8 cellular contexts compared by ENCODE assay signal in genomic region chr17:80678621-80679020, GRCh38.
DNase-seq lines count a peak whose midpoint lies in the region; ATAC-seq and TF ChIP-seq lines count a peak whose summit lies in the region.

No MANE protein-coding gene starts in this region.

- H3K27me3 ChIP-seq in adipocyte (replicated peaks; ENCODE audit: control insufficient read depth, insufficient read depth, low read length) (no peaks in the 10 kb centered on the region), Peyer's patch (no peaks in the 10 kb centered on the region), gastrocnemius medialis (no peaks in the 10 kb centered on the region)

- no peaks in the 10 kb centered on the region for H3K36me3 ChIP-seq in adipocyte (ENCODE audit: control insufficient read depth, insufficient read depth, low read length, severe bottlenecking)
- no peaks in the 10 kb centered on the region for H3K36me3 ChIP-seq in Peyer's patch
- H3K36me3 ChIP-seq in gastrocnemius medialis = no peaks in the 10 kb centered on the region

- H3K9me3 Mint-ChIP-seq in CD14-positive monocyte (no peaks in the 10 kb centered on the region), nephron (no peaks in the 10 kb centered on the region)

- TF ChIP-seq CTCF in CD14-positive monocyte (IDR thresholded peaks at IDR 0.05) (peak; percentile 20), NB4 (IDR thresholded peaks at IDR 0.05; ENCODE audit: low read depth, low read length) (no peak), nephron (IDR thresholded peaks at IDR 0.05; ENCODE audit: unreplicated experiment in 3 of 3) (no peak), Peyer's patch (IDR thresholded peaks at IDR 0.05) (no peak), gastrocnemius medialis (IDR thresholded peaks at IDR 0.05 in 4 of 5, conservative IDR thresholded peaks at IDR 0.05 in 1 of 5) (no peak)

- H3K27ac ChIP-seq in Peyer's patch = no peak overlapping the region
- no peak overlapping the region for H3K27ac ChIP-seq in gastrocnemius medialis

- H3K36me3 Mint-ChIP-seq in CD14-positive monocyte (peaks cover 10 to 12% of the 10 kb centered on the region in 2 donors), nephron (ENCODE audit: low read depth) (peaks cover 5% of the 10 kb centered on the region)

- TF ChIP-seq POLR2A in NB4 (IDR thresholded peaks at IDR 0.05; ENCODE audit: extremely low read depth, insufficient read length) (no peak), Peyer's patch (IDR thresholded peaks at IDR 0.05) (no peak), gastrocnemius medialis (IDR thresholded peaks at IDR 0.05) (no peak)

- intact Hi-C loops in CD14-positive monocyte (cut with micrococcal nuclease) = no loop called here
- intact Hi-C loops in gastrocnemius medialis (cut with DNase I; ENCODE audit: low total_unique reads) = no loop called here

- no peak for ATAC-seq in gastrocnemius medialis

- DNase-seq in CD14-positive monocyte (ENCODE audit: low spot score) (peak; percentile 88), NB4 (ENCODE audit: low read depth) (peak; percentile 46), adipocyte (ENCODE audit: low read depth) (peak; percentile 50), NCI-H2227 treated with DMSO at 0.1 percent for 48 hours (lab: John Stamatoyannopoulos, UW) (no peak), Peyer's patch (no peak), NCI-H1436 (lab: John Stamatoyannopoulos, UW) (no peak), gastrocnemius medialis (no peak)

- H3K9me3 ChIP-seq in adipocyte (ENCODE audit: control insufficient read depth, low read length) (no peaks in the 10 kb centered on the region), Peyer's patch (no peaks in the 10 kb centered on the region), gastrocnemius medialis (no peaks in the 10 kb centered on the region)

- peak overlapping the region; percentile 59 to 63 for H3K4me3 Mint-ChIP-seq in CD14-positive monocyte
- no peak overlapping the region for H3K4me3 Mint-ChIP-seq in nephron

- peaks cover 30% of the 10 kb centered on the region for H3K4me1 Mint-ChIP-seq in CD14-positive monocyte
- H3K4me1 Mint-ChIP-seq in nephron = peaks cover 36% of the 10 kb centered on the region

- H3K4me1 ChIP-seq in adipocyte (ENCODE audit: control insufficient read depth, insufficient read depth, low read length) = peaks cover 16% of the 10 kb centered on the region
- H3K4me1 ChIP-seq in Peyer's patch = peaks cover 0 to under 1% (median 0%) of the 10 kb centered on the region in 4 donors
- H3K4me1 ChIP-seq in gastrocnemius medialis = peaks cover 0 to 7% of the 10 kb centered on the region in 2 donors

- in situ Hi-C loops in gastrocnemius medialis (cut with MboI; ENCODE audit: low sequenced_read_pairs in 4 of 4) = no loop called here

- no peak overlapping the region for H3K9ac ChIP-seq in adipocyte (ENCODE audit: low read length)

- H3K27ac Mint-ChIP-seq in CD14-positive monocyte = peak overlapping the region; percentile 43 to 94 (median 89)
- H3K27ac Mint-ChIP-seq in nephron = peak overlapping the region in 2 of 3 experiments; percentile 31 to 68

- H3K27me3 Mint-ChIP-seq in CD14-positive monocyte (ENCODE audit: low read depth in 3 of 3) = peaks cover 0 to 5% (median 0%) of the 10 kb centered on the region in 3 donors
- no peaks in the 10 kb centered on the region for H3K27me3 Mint-ChIP-seq in nephron (ENCODE audit: low read depth)

- H3K4me3 ChIP-seq in NB4 (ENCODE audit: low read depth, low read length) (no peak overlapping the region), adipocyte (ENCODE audit: low read length) (no peak overlapping the region), Peyer's patch (no peak overlapping the region), gastrocnemius medialis (no peak overlapping the region)

Comparison
In these comparisons a context has a peak if more than half of its experiments do, and no peak if none do; other contexts are left out.
1. DNase-seq: peak in CD14-positive monocyte (single experiment), NB4 (single experiment) and adipocyte (single experiment); none in NCI-H2227 treated with DMSO at 0.1 percent for 48 hours (single experiment), Peyer's patch (0 of 3), NCI-H1436 (single experiment) and gastrocnemius medialis (0 of 2).
2. H3K4me3 Mint-ChIP-seq: peak in CD14-positive monocyte (2 of 2); none in nephron (0 of 3).